Comparison of ENCODE assay signal across 1 cellular context in the genomic region with DNA sequence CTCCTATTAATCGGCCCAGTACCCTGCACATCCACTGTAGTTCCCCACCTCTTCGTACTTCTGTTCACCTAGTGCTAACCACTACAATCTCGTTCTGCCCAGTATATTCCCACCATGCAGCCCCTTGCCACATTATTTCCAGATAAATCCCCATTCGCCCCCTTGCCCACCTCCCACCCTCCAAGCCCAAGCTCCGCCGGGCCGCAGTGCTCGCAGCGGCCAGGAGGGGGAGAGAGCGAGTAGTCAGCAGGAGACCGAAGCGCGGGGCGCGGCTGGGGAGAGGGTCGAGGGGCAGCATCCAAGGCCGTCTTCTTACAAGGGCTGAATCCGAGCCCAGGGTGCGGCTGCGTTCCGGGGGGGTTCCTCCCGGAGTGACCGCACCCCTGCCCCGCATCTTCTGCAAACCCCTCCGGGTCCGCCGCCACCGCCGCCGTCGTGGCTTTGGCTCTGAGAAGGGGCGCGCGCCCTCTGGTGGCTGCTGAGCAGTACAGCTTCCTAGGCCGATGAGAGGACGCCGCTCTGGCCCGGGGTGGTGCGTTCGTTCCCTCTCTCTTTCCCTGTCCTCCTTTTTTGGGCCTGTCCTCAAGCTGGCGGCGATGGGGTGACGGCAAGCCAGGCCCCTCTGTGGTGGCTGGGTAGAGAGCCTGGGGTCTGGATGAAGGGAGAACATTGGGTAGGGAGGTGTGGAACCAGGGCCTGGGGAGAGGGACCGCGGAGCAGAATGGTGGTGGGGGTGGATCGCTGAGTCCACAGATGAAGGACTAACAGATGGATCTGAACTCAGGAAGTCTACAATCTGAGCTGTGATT.
TF ChIP-seq lines count a peak whose summit lies in the region.

No MANE protein-coding gene starts in this region.

TF ChIP-seq in liver, 16 proteins besides CTCF, POLR2A, EP300 and RAD21 (continued from another document):
- TF ChIP-seq MAX (IDR thresholded peaks at IDR 0.05) (no peak), SP1 (IDR thresholded peaks at IDR 0.05) (no peak), YY1 (IDR thresholded peaks at IDR 0.05) (no peak), FOXA1 (IDR thresholded peaks at IDR 0.05) (no peak)
